15 cellular contexts compared by ENCODE assay signal in the genomic region with DNA sequence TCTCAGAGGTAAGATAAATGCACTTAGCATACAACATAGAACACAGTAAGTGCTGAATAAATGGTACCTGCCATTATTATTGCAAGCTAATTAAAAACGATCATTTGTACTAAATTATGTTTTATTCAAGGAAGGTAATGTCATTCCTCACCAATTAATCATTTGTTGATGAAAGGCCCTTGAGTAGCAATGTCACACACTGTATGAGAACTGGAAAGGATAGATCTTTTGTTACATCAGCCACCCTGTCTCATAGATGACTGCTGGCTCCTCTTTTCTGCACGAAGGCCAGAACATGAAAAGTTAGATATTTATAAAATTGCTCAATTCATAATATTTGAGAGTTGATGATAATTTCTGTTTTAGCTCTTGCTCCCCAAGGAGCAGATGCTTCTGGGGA.
DNase-seq lines count a peak whose midpoint lies in the region; ATAC-seq and TF ChIP-seq lines count a peak whose summit lies in the region.
"Had no signal": no experiment of that assay in that cellular context is flagged by ENCODE, and none has a peak within 500 bp of the region (broad histone marks: within the 10 kb centered on the region; RNA-seq: fewer than 3 reads in every experiment).

No MANE protein-coding gene starts in this region.

- H3K4me3 ChIP-seq in ACC112 (ENCODE audit: low read depth, low read length), result peak overlapping the region; percentile 40; the same call in 1 of the 2 replicates
- no peak overlapping the region for H3K4me3 ChIP-seq in ascending aorta
- H3K4me3 ChIP-seq in heart right ventricle, result no peak overlapping the region
- no peak overlapping the region for H3K4me3 ChIP-seq in sigmoid colon
- H3K4me3 ChIP-seq: body of pancreas had no signal

- ATAC-seq in heart right ventricle (peak in 1 of 8 donors; percentile 41), GM18517 (IDR thresholded peaks at IDR 0.05; ENCODE audit: unreplicated experiment) (no peak), GM18519 (IDR thresholded peaks at IDR 0.05; ENCODE audit: low FRiP score, unreplicated experiment) (no peak)

- H3K9me3 ChIP-seq in ascending aorta, result no peaks in the 10 kb centered on the region
- H3K9me3 ChIP-seq in heart right ventricle, result peaks cover 0 to 6% (median 0%) of the 10 kb centered on the region in 11 donors
- H3K9me3 ChIP-seq in sigmoid colon, result no peaks in the 10 kb centered on the region
- H3K9me3 ChIP-seq: body of pancreas had no signal

- intact Hi-C loops in ascending aorta (cut with DNase I) (loop anchor here (2.0 kb wide), 1 partner anchor 62 kb away; no protein-coding TSS in a partner anchor), heart right ventricle (cut with DNase I) (loop anchor here in 4 of 10 donors (5.0 to 10.0 kb wide), 5 partner anchors 56 to 414 kb away; a partner anchor contains a TSS), sigmoid colon (cut with DNase I) (loop anchor here (10.0 kb wide), 1 partner anchor 172 kb away; no protein-coding TSS in a partner anchor)

- H3K4me1 ChIP-seq in ACC112 (ENCODE audit: control insufficient read depth, insufficient read depth, low read length, unreplicated experiment), result peaks cover 59% of the 10 kb centered on the region
- H3K4me1 ChIP-seq in ascending aorta, result peaks cover 3 to 30% of the 10 kb centered on the region in 2 donors
- peaks cover 3 to 47% (median 39%) of the 10 kb centered on the region in 9 donors for H3K4me1 ChIP-seq in heart right ventricle
- H3K4me1 ChIP-seq in sigmoid colon, result peaks cover 0 to 71% (median 48%) of the 10 kb centered on the region in 4 donors
- H3K4me1 ChIP-seq: body of pancreas, parathyroid adenoma had no signal

- TF ChIP-seq CTCF in ascending aorta (IDR thresholded peaks at IDR 0.05) (no peak), heart right ventricle (IDR thresholded peaks at IDR 0.05) (no peak), sigmoid colon (IDR thresholded peaks at IDR 0.05) (no peak)

- H2AFZ ChIP-seq in ACC112 (ENCODE audit: low read length, unreplicated experiment), result no peak overlapping the region
- H2AFZ ChIP-seq: parathyroid adenoma had no signal

- no peak for DNase-seq in ascending aorta (ENCODE audit: low spot score in 2 of 2)
- no peak for DNase-seq in heart right ventricle
- no peak for DNase-seq in sigmoid colon
- DNase-seq in activated gamma-delta T cell (lab: John Stamatoyannopoulos, UW), result no peak
- DNase-seq in activated CD4-positive, alpha-beta T cell treated with anti-CD3 and anti-CD28 coated beads, Interleukin-2, amount 50 U/mL, for 4 hours, result no peak
- DNase-seq: activated CD4-positive, CD25-positive, alpha-beta regulatory T cell treated with anti-CD3 and anti-CD28 coated beads, Interleukin-2, amount 50 U/mL, for 72 hours; NCI-H187 treated with DMSO at 0.1 percent for 48 hours; stimulated activated CD4-positive, alpha-beta T cell treated with anti-CD3 and anti-CD28 coated beads, Interleukin-4, amount 100 ng/mL, for 4 hours; SW 1271 had no signal

- H3K79me2 ChIP-seq in ACC112 (ENCODE audit: control insufficient read depth, insufficient read depth, low read length, unreplicated experiment), result peaks cover 6% of the 10 kb centered on the region
- H3K79me2 ChIP-seq: parathyroid adenoma had no signal

- peaks cover 15% of the 10 kb centered on the region for H3K36me3 ChIP-seq in ACC112 (ENCODE audit: insufficient read depth, low read length)
- H3K36me3 ChIP-seq in ascending aorta, result no peaks in the 10 kb centered on the region
- peaks cover 0 to 3% (median 0%) of the 10 kb centered on the region in 9 donors for H3K36me3 ChIP-seq in heart right ventricle
- H3K36me3 ChIP-seq in sigmoid colon, result no peaks in the 10 kb centered on the region

- no peaks in the 10 kb centered on the region for H3K27me3 ChIP-seq in ACC112 (ENCODE audit: insufficient read depth, low read length)
- H3K27me3 ChIP-seq in ascending aorta, result no peaks in the 10 kb centered on the region
- H3K27me3 ChIP-seq in heart right ventricle, result no peaks in the 10 kb centered on the region
- H3K27me3 ChIP-seq in sigmoid colon, result no peaks in the 10 kb centered on the region
- H3K27me3 ChIP-seq: body of pancreas had no signal

- 79 to 88% methylated on average over 2 of the region's 2 CpGs for WGBS in heart right ventricle, 2 donors
- WGBS in sigmoid colon, 2 donors, result 86 to 87% methylated on average over 2 of the region's 2 CpGs

- TF ChIP-seq EP300 in sigmoid colon (IDR thresholded peaks at IDR 0.05), result no peak

- peak overlapping the region; percentile 99 for H3K27ac ChIP-seq in ACC112 (ENCODE audit: low read depth, low read length)
- H3K27ac ChIP-seq in ascending aorta, result peak overlapping the region; percentile 72 to 86
- H3K27ac ChIP-seq in heart right ventricle, result peak overlapping the region in 9 of 10 donors; percentile 43 to 89 (median 72)
- H3K27ac ChIP-seq in sigmoid colon, result peak overlapping the region; percentile 71 to 86 (median 84)
- H3K27ac ChIP-seq: KMS-11, parathyroid adenoma had no signal

- no peak for TF ChIP-seq POLR2A in sigmoid colon (IDR thresholded peaks at IDR 0.05)
